In the genomic region with DNA sequence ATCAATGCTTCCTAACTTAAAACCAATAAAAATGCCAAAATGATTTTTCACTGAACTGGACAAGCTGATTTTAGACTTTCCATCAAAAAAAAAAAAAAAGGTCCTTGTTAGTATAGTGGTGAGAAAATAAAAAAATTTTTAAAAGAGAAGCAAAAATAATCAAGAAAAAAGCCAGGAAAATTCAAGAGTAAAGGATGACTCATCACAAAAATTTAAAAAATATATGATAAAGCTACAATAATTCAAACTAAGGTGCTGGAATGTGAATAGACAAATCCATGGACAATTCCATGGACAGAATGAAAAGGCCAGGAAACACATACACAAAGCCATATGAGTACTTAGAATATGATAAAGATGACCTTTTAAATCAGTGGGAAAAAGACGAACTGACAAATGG, we compare ENCODE assay signal across 24 cellular contexts. TPM values are rescaled to one million over a fixed set of nuclear protein-coding genes. Genes with fewer than 3 reads are reported as not detected.
"Had no signal": no experiment of that assay in that cellular context is flagged by ENCODE, and none has a peak within 500 bp of the region (broad histone marks: within the 10 kb centered on the region; RNA-seq: fewer than 3 reads in every experiment).

No MANE protein-coding gene starts in this region.

- FAIRE-seq: colon had no signal

- H3K4me3 ChIP-seq: cardiac muscle cell had no signal

- H3K27me3 ChIP-seq: brain microvascular endothelial cell, cardiac muscle cell had no signal

- ATAC-seq: T-helper 17 cell, WTC11 had no signal

- H3K27ac Mint-ChIP-seq: activated CD4-positive, alpha-beta memory T cell treated with anti-CD3 and anti-CD28 coated beads for 36 hours; activated CD4-positive, alpha-beta T cell treated with anti-CD3 and anti-CD28 coated beads, Interleukin-2, amount 10 ng/mL, durations not matched to agents 24 days and 14 days; activated naive CD4-positive, alpha-beta T cell treated with anti-CD3 and anti-CD28 coated beads, Interleukin-2, amount 10 ng/mL, durations not matched to agents 7 days and 5 days; activated naive CD8-positive, alpha-beta T cell treated with anti-CD3 and anti-CD28 coated beads for 36 hours; activated T-helper 2 cell treated with anti-CD3 and anti-CD28 coated beads, Interferon-gamma antibody, Interleukin-2, Interleukin-4, amounts not matched to agents 10 μg/mL and 5 μg/mL and 100 μg/mL, durations not matched to agents 14 hours and 24 hours and 36 hours; T-helper 17 cell; WTC11 had no signal

- DNase-seq: activated CD4-positive, alpha-beta memory T cell treated with anti-CD3 and anti-CD28 coated beads for 36 hours; activated CD4-positive, alpha-beta T cell treated with anti-CD3 and anti-CD28 coated beads for 1 hour; activated CD4-positive, alpha-beta T cell treated with anti-CD3 and anti-CD28 coated beads, Interleukin-2, amount 10 ng/mL, durations not matched to agents 24 days and 14 days; activated CD8-positive, alpha-beta memory T cell treated with anti-CD3 and anti-CD28 coated beads for 24 hours; activated gamma-delta T cell treated with Interleukin-2 at 50 U/mL for 16 hours; activated naive CD4-positive, alpha-beta T cell treated with anti-CD3 and anti-CD28 coated beads, Interleukin-2, amount 10 ng/mL, durations not matched to agents 7 days and 5 days; activated naive CD8-positive, alpha-beta T cell treated with anti-CD3 and anti-CD28 coated beads for 36 hours; activated T-cell treated with anti-CD3 and anti-CD28 coated beads, Interleukin-2, amount 50 U/mL, for 48 hours; brain microvascular endothelial cell; cerebellar nuclear complex; MM.1S; NCI-H1105; NCI-H1436 treated with DMSO at 0.1 percent for 48 hours; NCI-H187 treated with DMSO at 0.1 percent for 48 hours; NCI-H2081 treated with DMSO at 0.1 percent for 48 hours; NCI-H446; NCI-H524; SIG-M5; T-helper 17 cell; T-helper 9 cell had no signal

- H3K4me3 Mint-ChIP-seq: activated CD4-positive, alpha-beta memory T cell treated with anti-CD3 and anti-CD28 coated beads for 36 hours; activated CD4-positive, alpha-beta T cell treated with anti-CD3 and anti-CD28 coated beads, Interleukin-2, amount 10 ng/mL, durations not matched to agents 24 days and 14 days; activated naive CD4-positive, alpha-beta T cell treated with anti-CD3 and anti-CD28 coated beads, Interleukin-2, amount 10 ng/mL, durations not matched to agents 7 days and 5 days; activated naive CD8-positive, alpha-beta T cell treated with anti-CD3 and anti-CD28 coated beads for 36 hours; T-helper 17 cell; WTC11 had no signal

- H3K4me1 Mint-ChIP-seq: activated naive CD8-positive, alpha-beta T cell treated with anti-CD3 and anti-CD28 coated beads for 36 hours; WTC11 had no signal

- H3K27me3 Mint-ChIP-seq: activated CD4-positive, alpha-beta memory T cell treated with anti-CD3 and anti-CD28 coated beads for 36 hours; activated CD4-positive, alpha-beta T cell treated with anti-CD3 and anti-CD28 coated beads, Interleukin-2, amount 10 ng/mL, durations not matched to agents 24 days and 14 days; activated naive CD4-positive, alpha-beta T cell treated with anti-CD3 and anti-CD28 coated beads, Interleukin-2, amount 10 ng/mL, durations not matched to agents 7 days and 5 days; activated naive CD8-positive, alpha-beta T cell treated with anti-CD3 and anti-CD28 coated beads for 36 hours; T-helper 17 cell had no signal

- H3K27ac ChIP-seq: brain microvascular endothelial cell, cardiac muscle cell had no signal

- H3K9me3 Mint-ChIP-seq: activated CD4-positive, alpha-beta T cell treated with anti-CD3 and anti-CD28 coated beads, Interleukin-2, amount 10 ng/mL, durations not matched to agents 24 days and 14 days had no signal

RNA-seq across cellular contexts. Expression of gene SMAD9, which starts 53.0 kb away (rescaled TPM):
- total RNA-seq: activated CD4-positive, alpha-beta memory T cell treated with anti-CD3 and anti-CD28 coated beads for 36 hours; activated T-helper 2 cell treated with anti-CD3 and anti-CD28 coated beads, Interferon-gamma antibody, Interleukin-2, Interleukin-4, amounts not matched to agents 10 μg/mL and 5 μg/mL and 100 μg/mL, durations not matched to agents 14 hours and 24 hours and 36 hours; T-helper 17 cell had no signal
